Comparison of ENCODE assay signal across 8 cellular contexts in genomic region chr7:148303295-148304013, GRCh38.
DNase-seq lines count a peak whose midpoint lies in the region; ATAC-seq and TF ChIP-seq lines count a peak whose summit lies in the region.

No MANE protein-coding gene starts in this region.

- no peaks in the 10 kb centered on the region for H3K36me3 ChIP-seq in KMS-11 (ENCODE audit: insufficient read depth)
- no peaks in the 10 kb centered on the region for H3K36me3 ChIP-seq in lung (ENCODE audit: control insufficient read depth in 2 of 2, insufficient read depth in 2 of 2, low read length in 2 of 2)

- H3K9me3 ChIP-seq in lung (ENCODE audit: control insufficient read depth in 2 of 2, insufficient read depth in 1 of 2, low read length in 1 of 2): peaks cover 0 to 2% of the 10 kb centered on the region in 2 donors

- 59 to 73% methylated on average over 11 of the region's 11 CpGs for WGBS in lung, 2 donors

- H3K79me2 ChIP-seq in KMS-11 (ENCODE audit: insufficient read depth, low read depth): no peaks in the 10 kb centered on the region

- H3K4me3 ChIP-seq in AG04449 (ENCODE audit: low read depth, low read length): no peak overlapping the region
- no peak overlapping the region for H3K4me3 ChIP-seq in KMS-11 (IDR thresholded peaks at IDR 0.05; ENCODE audit: insufficient read depth, low read depth, low read length)
- H3K4me3 ChIP-seq in lung: no peak overlapping the region

- H3K4me1 ChIP-seq in KMS-11 (ENCODE audit: low read depth, poor library complexity, severe bottlenecking) (peaks cover 14% of the 10 kb centered on the region), lung (ENCODE audit: control insufficient read depth in 2 of 2, insufficient read depth in 2 of 2, low read length in 2 of 2) (peaks cover 2 to 7% of the 10 kb centered on the region in 2 donors)

- no peak for ATAC-seq in lung (ENCODE audit: insufficient read depth, low FRiP score)
- no peak for ATAC-seq in GM18858 (IDR thresholded peaks at IDR 0.05; ENCODE audit: unreplicated experiment)
- no peak for ATAC-seq in HG03108 (IDR thresholded peaks at IDR 0.05; ENCODE audit: unreplicated experiment)

- H3K4me2 ChIP-seq in KMS-11: 0 out of 2 replicates have a peak overlapping the region, but pooled peaks have one; percentile 3

- CTCF ChIA-PET in AG04449 (lab: Yijun Ruan, JAX): no interaction called here

- H2AFZ ChIP-seq in KMS-11 (ENCODE audit: low read depth): no peak overlapping the region

- H3K9ac ChIP-seq in KMS-11: no peak overlapping the region

- TF ChIP-seq CTCF in AG04449 (IDR thresholded peaks at IDR 0.05; ENCODE audit: insufficient read depth, low read length, missing control alignments) (no peak), KMS-11 (conservative IDR thresholded peaks at IDR 0.05; ENCODE audit: low read depth, low read length) (no peak), lung (IDR thresholded peaks at IDR 0.05; ENCODE audit: control extremely low read depth, extremely low read depth) (no peak)

- POLR2A ChIA-PET in AG04449 (lab: Yijun Ruan, JAX): no interaction called here

- H3K27me3 ChIP-seq in KMS-11 (ENCODE audit: insufficient read depth, low read depth) (no peaks in the 10 kb centered on the region), lung (ENCODE audit: control insufficient read depth, insufficient read depth) (no peaks in the 10 kb centered on the region)

- H4K20me1 ChIP-seq in KMS-11 (ENCODE audit: insufficient read depth): no peaks in the 10 kb centered on the region

- H3K27ac ChIP-seq in KMS-11 (no peak overlapping the region), lung (ENCODE audit: low read depth in 1 of 2, low read length in 1 of 2) (no peak overlapping the region)

- DNase-seq in AG04449 (ENCODE audit: low read depth, low spot score): peak; percentile 12
- DNase-seq in brain pericyte (ENCODE audit: low read depth, low spot score): peak; percentile 22
- peak; percentile 35 for DNase-seq in lung (ENCODE audit: low spot score)
- DNase-seq in COR-L47 (lab: John Stamatoyannopoulos, UW): no peak
- DNase-seq in SKM-1 treated with dmso at 0.1 percent for 144 hours (lab: John Stamatoyannopoulos, UW; ENCODE audit: unreplicated experiment): no peak

Comparison
In these comparisons a context has a peak if more than half of its experiments do, and no peak if none do; other contexts are left out.
1. DNase-seq: peak in AG04449 (single experiment), brain pericyte (single experiment) and lung (single experiment); none in COR-L47 (single experiment) and SKM-1 treated with dmso at 0.1 percent for 144 hours (single experiment).